ENCODE assay signal across 18 cellular contexts in genomic region chr4:88029556-88029955, GRCh38. TPM values are rescaled to one million over a fixed set of nuclear protein-coding genes. Genes with fewer than 3 reads are reported as not detected.
A peak's percentile ranks its signal among the peaks of the same experiment; 100 is the strongest.
DNase-seq lines count a peak whose midpoint lies in the region; ATAC-seq and TF ChIP-seq lines count a peak whose summit lies in the region.
"Had no signal": no experiment of that assay in that cellular context is flagged by ENCODE, and none has a peak within 500 bp of the region (broad histone marks: within the 10 kb centered on the region; RNA-seq: fewer than 3 reads in every experiment).

No MANE protein-coding gene starts in this region.

- no peak overlapping the region for H2BK5ac ChIP-seq in IMR-90 (ENCODE audit: low read depth, low read length, poor library complexity, severe bottlenecking)

- H2BK15ac ChIP-seq in IMR-90 (ENCODE audit: low read depth, low read length) = no peak overlapping the region

- H3K56ac ChIP-seq in IMR-90 (ENCODE audit: extremely low read depth, insufficient read depth, low read length) = no peak overlapping the region

- H3K27ac ChIP-seq in IMR-90 (ENCODE audit: insufficient read depth, low read length) (no peak overlapping the region), tibial nerve (peak overlapping the region in 3 of 4 donors; percentile 13 to 84 (median 64))

- H3K27me3 ChIP-seq in IMR-90 (ENCODE audit: control insufficient read depth, insufficient read depth, low read length) (no peaks in the 10 kb centered on the region), tibial nerve (no peaks in the 10 kb centered on the region)
- H3K27me3 ChIP-seq: dorsolateral prefrontal cortex had no signal

- H3K27ac Mint-ChIP-seq in WTC11 = peak overlapping the region; percentile 90
- H3K27ac Mint-ChIP-seq: memory B cell had no signal

- H2AFZ ChIP-seq in IMR-90 (replicated peaks; ENCODE audit: low read length, poor library complexity) = no peak overlapping the region

- peaks cover 6% of the 10 kb centered on the region; the same call in 1 of the 2 replicates for H4K20me1 ChIP-seq in IMR-90 (ENCODE audit: insufficient read depth, low read length)

- H3K4me3 ChIP-seq in IMR-90 (ENCODE audit: insufficient read depth, low read depth, low read length) (no peak overlapping the region), fibroblast of mammary gland (ENCODE audit: control insufficient read depth, low read depth, low read length) (no peak overlapping the region), tibial nerve (no peak overlapping the region)
- H3K4me3 ChIP-seq: dorsolateral prefrontal cortex had no signal

- H3K9me3 Mint-ChIP-seq in WTC11 = peaks cover 18% of the 10 kb centered on the region

- H3K9me3 ChIP-seq in IMR-90 (ENCODE audit: control insufficient read depth, insufficient read depth, low read length) (peaks cover 5% of the 10 kb centered on the region; the same call in 1 of the 2 replicates), tibial nerve (peaks cover 0 to 9% (median 3%) of the 10 kb centered on the region in 4 donors)

- H3K18ac ChIP-seq in IMR-90 (ENCODE audit: low read depth, low read length) = no peak overlapping the region

- no peak overlapping the region for H4K91ac ChIP-seq in IMR-90 (ENCODE audit: insufficient read depth, low read depth, low read length)

- peaks cover 3% of the 10 kb centered on the region for H3K27me3 Mint-ChIP-seq in WTC11 (ENCODE audit: low read depth)
- H3K27me3 Mint-ChIP-seq: memory B cell, naive B cell had no signal

- POLR2A ChIA-PET in IMR-90 (lab: Charles Lee; ENCODE audit: unreplicated experiment) = no interaction called here
- POLR2A ChIA-PET in WTC11 (lab: Charles Lee) = no interaction called here

- peaks cover 43 to 59% of the 10 kb centered on the region in 2 experiments for H3K79me1 ChIP-seq in IMR-90 (ENCODE audit: low read depth in 1 of 2, low read length in 2 of 2)

- H2BK120ac ChIP-seq in IMR-90 (ENCODE audit: low read depth, low read length) = no peak overlapping the region

- TF ChIP-seq RAD21 in IMR-90 (IDR thresholded peaks at IDR 0.05; ENCODE audit: low read length) = no peak

- H3K36me3 ChIP-seq in IMR-90 (ENCODE audit: control insufficient read depth, insufficient read depth, low read length) (peaks cover 11% of the 10 kb centered on the region), tibial nerve (peaks cover 0 to 39% (median 0%) of the 10 kb centered on the region in 3 donors)

- TF ChIP-seq POLR2A in IMR-90 (IDR thresholded peaks at IDR 0.05; ENCODE audit: low read depth, low read length) (no peak), tibial nerve (IDR thresholded peaks at IDR 0.05) (no peak)

- H4K8ac ChIP-seq in IMR-90 (ENCODE audit: low read depth in 2 of 2, low read length in 2 of 2) = no peak overlapping the region

- peaks cover 9% of the 10 kb centered on the region; the same call in 1 of the 2 replicates for H3K9me1 ChIP-seq in IMR-90 (ENCODE audit: insufficient read depth, low read length)

- H3K4me3 Mint-ChIP-seq in WTC11 = no peak overlapping the region
- H3K4me3 Mint-ChIP-seq: memory B cell, naive B cell had no signal

- peaks cover 59% of the 10 kb centered on the region for H3K36me3 Mint-ChIP-seq in WTC11

- H3K4me1 ChIP-seq in IMR-90 (ENCODE audit: control insufficient read depth, insufficient read depth, low read length) (peaks cover 11% of the 10 kb centered on the region), tibial nerve (peaks cover 0 to 26% (median 8%) of the 10 kb centered on the region in 4 donors)

- TF ChIP-seq CTCF in IMR-90 (conservative IDR thresholded peaks at IDR 0.05; ENCODE audit: low read depth, low read length) (no peak), WTC11 (IDR thresholded peaks at IDR 0.05) (no peak), fibroblast of mammary gland (conservative IDR thresholded peaks at IDR 0.05; ENCODE audit: control insufficient read depth, insufficient read depth, low read depth, low read length) (no peak), tibial nerve (IDR thresholded peaks at IDR 0.05) (no peak)

- H3K4me1 Mint-ChIP-seq in WTC11 = 0 out of 2 replicates have a peak, but pooled peaks cover 2% of the 10 kb centered on the region
- H3K4me1 Mint-ChIP-seq: memory B cell had no signal

- dilution Hi-C loops in IMR-90 (cut with HindIII; ENCODE audit: low sequenced_read_pairs, unreplicated experiment) = no loop called here

- no TSS peak for BruUV-seq in IMR-90 (replicated peaks; lab: Mats Ljungman, UMichigan)

- no peak overlapping the region for H3K4me2 ChIP-seq in IMR-90 (ENCODE audit: low read depth, low read length)

- no CpG with 5 or more reads among the region's 3 CpGs for WGBS in IMR-90 (ENCODE audit: extremely low coverage in 2 of 2, insufficient read length in 1 of 2), 2 experiments
- 69 to 75% methylated on average over 3 of the region's 3 CpGs for WGBS in tibial nerve, 2 donors

- H3K23ac ChIP-seq in IMR-90 (ENCODE audit: low read depth, low read length) = peak overlapping the region; percentile 1; the same call in 1 of the 2 replicates

- H4K5ac ChIP-seq in IMR-90 (ENCODE audit: low read depth, low read length) = no peak overlapping the region

- H3K4ac ChIP-seq in IMR-90 (ENCODE audit: low read depth, low read length) = no peak overlapping the region

- CTCF ChIA-PET in IMR-90 (lab: Yijun Ruan, JAX) = no interaction called here
- CTCF ChIA-PET in WTC11 (lab: Charles Lee) = no interaction called here

- ATAC-seq in IMR-90 (ENCODE audit: low read depth) = no peak
- ATAC-seq in WTC11 = no peak
- ATAC-seq: HepG2, right cardiac atrium had no signal

- no peak overlapping the region; the same call in 1 of the 2 replicates for H3K14ac ChIP-seq in IMR-90 (replicated peaks; ENCODE audit: low read depth, low read length)

- no peak overlapping the region for H2AK9ac ChIP-seq in IMR-90 (replicated peaks; ENCODE audit: low read depth, low read length, poor library complexity)

- no peak overlapping the region for H3K9ac ChIP-seq in IMR-90 (ENCODE audit: low read depth, low read length)

- 0 out of 2 replicates have a peak overlapping the region, but pooled peaks have one; percentile 83 for H2AK5ac ChIP-seq in IMR-90 (ENCODE audit: low read depth, low read length)

- H2BK20ac ChIP-seq in IMR-90 (ENCODE audit: low read depth, low read length) = no peak overlapping the region

- in situ Hi-C loops in IMR-90 (cut with MboI; ENCODE audit: low sequenced_read_pairs) = no loop called here

- TF ChIP-seq EP300 in tibial nerve (IDR thresholded peaks at IDR 0.05) = no peak

- intact Hi-C loops in IMR-90 (cut with micrococcal nuclease) = no loop called here

- DNase-seq in IMR-90 = peak; percentile 33
- no peak for DNase-seq in WTC11 (ENCODE audit: low spot score)
- DNase-seq in fibroblast of mammary gland (ENCODE audit: low read depth) = peak; percentile 22
- no peak for DNase-seq in tibial nerve (ENCODE audit: low spot score in 2 of 2)
- no peak for DNase-seq in COR-L47 (lab: John Stamatoyannopoulos, UW)
- DNase-seq in 8988T = no peak
- no peak for DNase-seq in stimulated activated naive CD4-positive, alpha-beta T cell treated with Interleukin-2 at 50 U/mL for 16 hours (lab: John Stamatoyannopoulos, UW)
- DNase-seq: activated CD4-positive, alpha-beta T cell treated with anti-CD3 and anti-CD28 coated beads for 4 hours; DND-41; dorsolateral prefrontal cortex; MM.1S; naive B cell; NCI-H1436; NCI-H526; right cardiac atrium; SW 1271 had no signal

TF ChIP-seq in IMR-90, 13 proteins besides CTCF, POLR2A, EP300 and RAD21 (continues in another document):
- TF ChIP-seq SMC3 (IDR thresholded peaks at IDR 0.05; ENCODE audit: low read depth, low read length) = no peak
- no peak for TF ChIP-seq CEBPB (IDR thresholded peaks at IDR 0.05; ENCODE audit: low read depth, low read length)
- no peak for TF ChIP-seq RCOR1 (IDR thresholded peaks at IDR 0.05; ENCODE audit: insufficient replicate concordance, low read length)
- no peak for TF ChIP-seq RFX5 (IDR thresholded peaks at IDR 0.05; ENCODE audit: low read depth, low read length)
- no peak for TF ChIP-seq FOS (IDR thresholded peaks at IDR 0.05; ENCODE audit: low read depth, low read length)
- no peak for TF ChIP-seq BHLHE40 (IDR thresholded peaks at IDR 0.05; ENCODE audit: low read depth, low read length)
- TF ChIP-seq NFE2L2 (IDR thresholded peaks at IDR 0.05; ENCODE audit: low read depth, low read length) = no peak
- TF ChIP-seq MAFK (IDR thresholded peaks at IDR 0.05; ENCODE audit: low read depth, low read length) = no peak

TF ChIP-seq in WTC11, 78 proteins besides CTCF, POLR2A, EP300 and RAD21 (continues in another document):
- no peak for TF ChIP-seq CREM (CRISPR knock-in tag; IDR thresholded peaks at IDR 0.05)

RNA-seq across cellular contexts. Expression of gene PKD2, which starts 22.1 kb away (rescaled TPM):
- total RNA-seq in IMR-90 (2012; rRNA removed) = 51.3 and 96.7 TPM in 2 replicates
- polyA plus RNA-seq in IMR-90 (2012; rRNA removed) = 37.3 and 43.8 TPM in 2 replicates
- 6.0 and 7.7 TPM in 2 replicates for polyA plus RNA-seq in IMR-90 (2012; cell fraction: cytosol; rRNA removed)
- 11.8 and 68.7 TPM in 2 replicates for polyA plus RNA-seq in IMR-90 (2012; cell fraction: nucleus; rRNA removed; ENCODE audit: low replicate concordance)
- total RNA-seq in WTC11 (2021) = 21.4 to 27.0 TPM (median 25.5 TPM) in 3 replicates
- 100 to 1,000 TPM in 1 of 4 donors, 10 to 100 TPM in 3; 92.7 to 117 (median 94.7) TPM for total RNA-seq in tibial nerve

RNA-seq across cellular contexts. Expression of gene SPP1, which starts 54.0 kb away (rescaled TPM):
- total RNA-seq in IMR-90 (2012; rRNA removed) (0.18 and 0.28 TPM in 2 replicates), WTC11 (2021) (24.5 to 56.6 TPM (median 31.8 TPM) in 3 replicates), tibial nerve (100 to 1,000 TPM in 2 of 4 donors, 10 to 100 TPM in 2; 59.0 to 344 (median 174) TPM)
- polyA plus RNA-seq in IMR-90 (2012; rRNA removed) = 0.50 and 0.62 TPM in 2 replicates
- 0.26 and 0.44 TPM in 2 replicates for polyA plus RNA-seq in IMR-90 (2012; cell fraction: cytosol; rRNA removed)
- 0.36 and 0.79 TPM in 2 replicates for polyA plus RNA-seq in IMR-90 (2012; cell fraction: nucleus; rRNA removed; ENCODE audit: low replicate concordance)

Comparison
In these comparisons a context has a peak if more than half of its experiments do, and no peak if none do; other contexts are left out.
1. DNase-seq: peak in IMR-90 (single experiment) and fibroblast of mammary gland (single experiment); none in WTC11 (single experiment), tibial nerve (0 of 2), COR-L47 (single experiment), 8988T (single experiment) and stimulated activated naive CD4-positive, alpha-beta T cell treated with Interleukin-2 at 50 U/mL for 16 hours (single experiment).
2. RNA of gene SPP1, which starts 54.0 kb away (total RNA-seq): 59.0 to 344 TPM in tibial nerve and 24.5 to 56.6 TPM in WTC11; 0.18 to 0.28 TPM in IMR-90; every median in the first group is over 10 times any median in the second.